Comparison of ENCODE assay signal across 11 cellular contexts in genomic region chr7:99525713-99526440, GRCh38. TPM values are rescaled to one million over a fixed set of nuclear protein-coding genes. Genes with fewer than 3 reads are reported as not detected.
DNase-seq lines count a peak whose midpoint lies in the region; ATAC-seq and TF ChIP-seq lines count a peak whose summit lies in the region.
"Had no signal": no experiment of that assay in that cellular context is flagged by ENCODE, and none has a peak within 500 bp of the region (broad histone marks: within the 10 kb centered on the region; RNA-seq: fewer than 3 reads in every experiment).

No MANE protein-coding gene starts in this region.

- peaks cover 3% of the 10 kb centered on the region for H3K9me3 ChIP-seq in WERI-Rb-1 (ENCODE audit: severe bottlenecking)

- POLR2A ChIA-PET in AG04449 (lab: Yijun Ruan, JAX): no interaction called here

- in situ Hi-C loops in GM13976 (cut with MboI; ENCODE audit: low sequenced_read_pairs, unreplicated experiment): no loop called here

- TF ChIP-seq CTCF in AG04449 (IDR thresholded peaks at IDR 0.05; ENCODE audit: insufficient read depth, low read length, missing control alignments) (peak; percentile 7), GM13976 (IDR thresholded peaks at IDR 0.05; ENCODE audit: borderline replicate concordance, control extremely low read depth, extremely low read depth, insufficient read depth, missing control alignments) (peak; percentile 28), WERI-Rb-1 (IDR thresholded peaks at IDR 0.05; ENCODE audit: low read depth, low read length) (peak; percentile 55; the same call in 1 of the 2 replicates), dorsolateral prefrontal cortex (IDR thresholded peaks at IDR 0.05 in 54 of 56, conservative IDR thresholded peaks at IDR 0.05 in 2 of 56; ENCODE audit: low read depth in 1 of 56, partially characterized antibody in 56 of 56) (no peak)

- no peak overlapping the region for H3K27ac ChIP-seq in WERI-Rb-1
- no peak overlapping the region for H3K27ac ChIP-seq in dorsolateral prefrontal cortex
- H3K27ac ChIP-seq: skin epidermis had no signal

- intact Hi-C loops in dorsolateral prefrontal cortex (cut with DNase I): no loop called here

- DNase-seq in AG04449 (ENCODE audit: low read depth, low spot score) (no peak), GM13976 (ENCODE audit: low spot score) (no peak), WERI-Rb-1 (peak; percentile 33), iris pigment epithelial cell (ENCODE audit: low read depth) (peak; percentile 15), dorsolateral prefrontal cortex (no peak), NCI-H1092 treated with DMSO at 0.1 percent for 48 hours (lab: John Stamatoyannopoulos, UW) (no peak)
- DNase-seq: anterior cingulate cortex, MV-4-11 had no signal

- H3K36me3 ChIP-seq in WERI-Rb-1: peaks cover 43% of the 10 kb centered on the region

- ATAC-seq in GM18858 (IDR thresholded peaks at IDR 0.05; ENCODE audit: unreplicated experiment) (no peak), GM21515 (IDR thresholded peaks at IDR 0.05; ENCODE audit: unreplicated experiment) (no peak)

- H3K27me3 ChIP-seq in WERI-Rb-1 (ENCODE audit: insufficient read depth, low read depth, severe bottlenecking) (no peaks in the 10 kb centered on the region), dorsolateral prefrontal cortex (no peaks in the 10 kb centered on the region)

- CTCF ChIA-PET in AG04449 (lab: Yijun Ruan, JAX): interaction anchor here (0.8 to 3.5 kb wide), 11 partner anchors 9 to 468 kb away, joined by 3 to 17 read pairs (median 4); partner anchors contain the start of gene ZSCAN25

- H3K4me3 ChIP-seq in AG04449 (ENCODE audit: low read depth, low read length) (no peak overlapping the region), WERI-Rb-1 (ENCODE audit: low read depth, low read length) (no peak overlapping the region), dorsolateral prefrontal cortex (no peak overlapping the region)
- H3K4me3 ChIP-seq: skin epidermis had no signal

RNA-seq across cellular contexts. Expression of gene ZKSCAN5, which starts 21.4 kb away (rescaled TPM):
- total RNA-seq in dorsolateral prefrontal cortex: 10 to 100 TPM; 10.7 to 19.7 (median 14.4) TPM

RNA-seq across cellular contexts. Expression of gene ZNF394, which starts 25.8 kb away (rescaled TPM):
- 10 to 100 TPM; 15.6 to 37.7 (median 22.6) TPM for total RNA-seq in dorsolateral prefrontal cortex

RNA-seq across cellular contexts. Expression of gene FAM200A, which starts 26.0 kb away (rescaled TPM):
- total RNA-seq in dorsolateral prefrontal cortex: 10 to 100 TPM in 8 of 120 experiments, 1 to 10 TPM in 112; 5.4 to 10.6 (median 8.1) TPM

RNA-seq across cellular contexts. Expression of gene ZNF655, which starts 32.6 kb away (rescaled TPM):
- 100 to 1,000 TPM in 16 of 120 experiments, 10 to 100 TPM in 104; 60.1 to 125 (median 87.8) TPM for total RNA-seq in dorsolateral prefrontal cortex

RNA-seq across cellular contexts. Expression of gene ZNF789, which starts 53.2 kb away (rescaled TPM):
- total RNA-seq in dorsolateral prefrontal cortex: 10 to 100 TPM; 11.6 to 35.5 (median 20.6) TPM

Comparison
In these comparisons a context has a peak if more than half of its experiments do, and no peak if none do; other contexts are left out.
1. DNase-seq: peak in WERI-Rb-1 (single experiment) and iris pigment epithelial cell (single experiment); none in AG04449 (single experiment), GM13976 (single experiment), dorsolateral prefrontal cortex (0 of 10) and NCI-H1092 treated with DMSO at 0.1 percent for 48 hours (single experiment).
2. CTCF ChIP-seq: peak in AG04449 (single experiment), GM13976 (single experiment) and WERI-Rb-1 (single experiment); none in dorsolateral prefrontal cortex (0 of 56).